In the genomic region with DNA sequence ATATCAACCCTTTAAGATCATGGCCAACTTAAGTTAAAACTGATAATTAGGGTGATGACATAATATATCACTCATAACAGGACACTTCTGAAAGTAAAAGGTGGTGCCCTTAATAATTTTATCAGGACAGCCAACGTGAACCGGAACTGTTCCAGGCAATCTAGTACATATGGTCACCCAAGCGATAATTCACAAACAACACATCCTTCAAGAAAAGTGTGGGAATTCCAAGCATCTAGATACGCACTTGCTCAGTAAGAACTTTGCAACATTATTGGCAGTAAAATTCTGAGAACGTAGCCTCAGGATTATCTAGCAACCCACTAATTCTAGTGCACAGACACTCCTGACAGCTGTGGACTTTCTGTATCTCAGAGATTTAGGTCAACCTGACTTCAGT, we compare ENCODE assay signal across 12 cellular contexts.
DNase-seq lines count a peak whose midpoint lies in the region; ATAC-seq, FAIRE-seq and TF ChIP-seq lines count a peak whose summit lies in the region.
"Had no signal": no experiment of that assay in that cellular context is flagged by ENCODE, and none has a peak within 500 bp of the region (broad histone marks: within the 10 kb centered on the region; RNA-seq: fewer than 3 reads in every experiment).

No MANE protein-coding gene starts in this region.

- FAIRE-seq in urothelium cell line (lab: Jason Lieb, UNC) = no peak

- WGBS in body of pancreas, 2 donors = 73 to 77% methylated on average over 5 of the region's 5 CpGs
- 84% methylated on average over 5 of the region's 5 CpGs for WGBS in suprapubic skin

- H3K4me1 ChIP-seq in body of pancreas = no peaks in the 10 kb centered on the region
- peaks cover 0 to 29% of the 10 kb centered on the region in 2 donors for H3K4me1 ChIP-seq in right atrium auricular region
- H3K4me1 ChIP-seq in suprapubic skin = peaks cover 31% of the 10 kb centered on the region

- H3K4me3 ChIP-seq in body of pancreas (no peak overlapping the region), right atrium auricular region (no peak overlapping the region), suprapubic skin (no peak overlapping the region)

- H3K27ac ChIP-seq in body of pancreas (peak overlapping the region in 2 of 4 donors; percentile 48 to 69), right atrium auricular region (peak overlapping the region; percentile 66 to 75), suprapubic skin (peak overlapping the region; percentile 71)

- TF ChIP-seq CTCF in body of pancreas (IDR thresholded peaks at IDR 0.05) = no peak
- TF ChIP-seq CTCF in right atrium auricular region (IDR thresholded peaks at IDR 0.05) = no peak
- TF ChIP-seq CTCF in suprapubic skin (IDR thresholded peaks at IDR 0.05) = no peak

- H3K36me3 ChIP-seq in body of pancreas (replicated peaks in 1 of 2; ENCODE audit: insufficient read depth in 1 of 2, low read depth in 2 of 2) = no peaks in the 10 kb centered on the region
- H3K36me3 ChIP-seq in right atrium auricular region = no peaks in the 10 kb centered on the region
- H3K36me3 ChIP-seq in suprapubic skin = no peaks in the 10 kb centered on the region

- DNase-seq in LHCN-M2 (ENCODE audit: low read depth) (peak; percentile 63), body of pancreas (no peak), right atrium auricular region (ENCODE audit: low spot score) (no peak), suprapubic skin (ENCODE audit: low spot score in 2 of 2) (no peak), urothelium cell line (ENCODE audit: low spot score) (no peak), NCI-H1694 treated with DMSO at 0.1 percent for 48 hours (lab: John Stamatoyannopoulos, UW) (no peak), NCI-H1436 treated with DMSO at 0.1 percent for 48 hours (lab: John Stamatoyannopoulos, UW) (no peak)
- DNase-seq: activated CD4-positive, CD25-positive, alpha-beta regulatory T cell treated with anti-CD3 and anti-CD28 coated beads, Interleukin-2, amount 50 U/mL, for 72 hours; NCI-H526; SIG-M5; stimulated activated naive B cell treated with anti-CD40 and anti-IgM and Interleukin-4, amounts not matched to agents 10 μg/mL and 1 μg/mL and 100 μg/mL, for 72 hours had no signal

- intact Hi-C loops in body of pancreas (cut with DNase I) = no loop called here

- no peak for TF ChIP-seq EP300 in suprapubic skin (IDR thresholded peaks at IDR 0.05)

- ATAC-seq in body of pancreas (peak; percentile 20), HG03280 (IDR thresholded peaks at IDR 0.05; ENCODE audit: unreplicated experiment) (no peak)
- ATAC-seq: stimulated activated naive B cell treated with anti-CD40 and anti-IgM and Interleukin-4, amounts not matched to agents 10 μg/mL and 1 μg/mL and 100 μg/mL, for 72 hours had no signal

- H3K27me3 ChIP-seq in body of pancreas = no peaks in the 10 kb centered on the region
- H3K27me3 ChIP-seq in right atrium auricular region = no peaks in the 10 kb centered on the region
- H3K27me3 ChIP-seq in suprapubic skin = no peaks in the 10 kb centered on the region

- H3K9me3 ChIP-seq in body of pancreas (no peaks in the 10 kb centered on the region), right atrium auricular region (no peaks in the 10 kb centered on the region), suprapubic skin (no peaks in the 10 kb centered on the region)

- no peak for TF ChIP-seq POLR2A in body of pancreas (IDR thresholded peaks at IDR 0.05)
- no peak for TF ChIP-seq POLR2A in suprapubic skin (IDR thresholded peaks at IDR 0.05)
